ENCODE assay signal across 1 cellular context in genomic region chr13:38998739-38999138, GRCh38.
A peak's percentile ranks its signal among the peaks of the same experiment; 100 is the strongest.
TF ChIP-seq lines count a peak whose summit lies in the region.

No MANE protein-coding gene starts in this region.

TF ChIP-seq in K562, 482 proteins besides CTCF, POLR2A, EP300 and RAD21 (continued from another document and continues in another):
- peak in 1 of 2 experiments; percentile 46; a peak in 2 of 4 replicates for TF ChIP-seq MNT (conservative IDR thresholded peaks at IDR 0.05)
- TF ChIP-seq GTF2F1 (IDR thresholded peaks at IDR 0.05; ENCODE audit: low read depth, low read length): no peak
- 0 out of 2 replicates have a peak, but pooled peaks have one; percentile 9 for TF ChIP-seq CBX5 (IDR thresholded peaks at IDR 0.05; ENCODE audit: borderline replicate concordance, low read depth)
- no peak for TF ChIP-seq CHD1 (IDR thresholded peaks at IDR 0.05; ENCODE audit: low read length)
- TF ChIP-seq FOXJ3 (CRISPR knock-in tag; IDR thresholded peaks at IDR 0.05): no peak
- peak; percentile 94 for TF ChIP-seq PML (IDR thresholded peaks at IDR 0.05; ENCODE audit: low read length)
- TF ChIP-seq JUNB (CRISPR knock-in tag; conservative IDR thresholded peaks at IDR 0.05): no peak
- TF ChIP-seq ZKSCAN8 (CRISPR knock-in tag; IDR thresholded peaks at IDR 0.05): peak; percentile 68; the same call in 1 of the 2 replicates
- peak; percentile 76; the same call in 1 of the 2 replicates for TF ChIP-seq ZNF395 (CRISPR knock-in tag; IDR thresholded peaks at IDR 0.05)
- no peak for TF ChIP-seq SREBF2 (CRISPR knock-in tag; IDR thresholded peaks at IDR 0.05)
- no peak for TF ChIP-seq ZNF316 (IDR thresholded peaks at IDR 0.05)
- TF ChIP-seq SMARCB1 (IDR thresholded peaks at IDR 0.05; ENCODE audit: insufficient read length, low read depth): no peak
- no peak for TF ChIP-seq E2F1 (CRISPR knock-in tag; IDR thresholded peaks at IDR 0.05)
- TF ChIP-seq CHAMP1 (IDR thresholded peaks at IDR 0.05): no peak
- 0 out of 2 replicates have a peak, but pooled peaks have one; percentile 43 for TF ChIP-seq RNF2 (IDR thresholded peaks at IDR 0.05)
- no peak for TF ChIP-seq ID3 (CRISPR knock-in tag; IDR thresholded peaks at IDR 0.05)
- peak; percentile 73; the same call in 1 of the 2 replicates for TF ChIP-seq ID3 (tag; IDR thresholded peaks at IDR 0.05)
- no peak for TF ChIP-seq CHD7 (IDR thresholded peaks at IDR 0.05; ENCODE audit: low read depth, low read length)
- TF ChIP-seq PTTG1 (tag; IDR thresholded peaks at IDR 0.05; ENCODE audit: low read depth): no peak
- TF ChIP-seq MEF2D (tag; conservative IDR thresholded peaks at IDR 0.05; ENCODE audit: low read depth): peak; percentile 95
- no peak for TF ChIP-seq SRF (CRISPR knock-in tag; IDR thresholded peaks at IDR 0.05)
- peak; percentile 55; the same call in 1 of the 2 replicates for TF ChIP-seq L3MBTL2 (IDR thresholded peaks at IDR 0.05)
- TF ChIP-seq ZNF551 (CRISPR knock-in tag; IDR thresholded peaks at IDR 0.05): no peak
- TF ChIP-seq ZNF77 (CRISPR knock-in tag; IDR thresholded peaks at IDR 0.05): no peak
- TF ChIP-seq PHB2 (IDR thresholded peaks at IDR 0.05; ENCODE audit: low read depth): peak; percentile 58; the same call in 1 of the 2 replicates
- peak; percentile 75 for TF ChIP-seq HDAC3 (IDR thresholded peaks at IDR 0.05; ENCODE audit: borderline replicate concordance, partially characterized antibody)
- TF ChIP-seq DPF2 (IDR thresholded peaks at IDR 0.05): peak; percentile 85
- no peak for TF ChIP-seq ATF4 (CRISPR knock-in tag; IDR thresholded peaks at IDR 0.05)
- no peak for TF ChIP-seq POU5F1 (IDR thresholded peaks at IDR 0.05; ENCODE audit: borderline replicate concordance, low read depth, low read length, partially characterized antibody)
- no peak for TF ChIP-seq ERF (CRISPR knock-in tag; IDR thresholded peaks at IDR 0.05)
- no peak for TF ChIP-seq POLR2B (IDR thresholded peaks at IDR 0.05; ENCODE audit: low read depth, partially characterized antibody)
- no peak for TF ChIP-seq ZFP36 (IDR thresholded peaks at IDR 0.05; ENCODE audit: low read depth, low read length, partially characterized antibody)
- peak; percentile 43; the same call in 1 of the 2 replicates for TF ChIP-seq ZNF274 (IDR thresholded peaks at IDR 0.05; ENCODE audit: borderline replicate concordance, low read depth, low read length)
- peak in 1 of 2 experiments; percentile 51; a peak in 1 of 4 replicates for TF ChIP-seq RCOR1 (IDR thresholded peaks at IDR 0.05; ENCODE audit: borderline replicate concordance in 1 of 2, low read depth in 2 of 2, low read length in 2 of 2)
- TF ChIP-seq SP2 (IDR thresholded peaks at IDR 0.05; ENCODE audit: extremely low read depth, low read depth, low read length, poor library complexity, severe bottlenecking): no peak
- TF ChIP-seq DACH1 (IDR thresholded peaks at IDR 0.05; ENCODE audit: partially characterized antibody): no peak
- no peak for TF ChIP-seq RBFOX2 (IDR thresholded peaks at IDR 0.05; ENCODE audit: low read depth, low read length)
- no peak for TF ChIP-seq CEBPZ (IDR thresholded peaks at IDR 0.05; ENCODE audit: borderline replicate concordance, low read depth, low read length)
